2 cellular contexts compared by ENCODE assay signal in genomic region chr14:23460960-23461359, GRCh38.
TF ChIP-seq lines count a peak whose summit lies in the region.

No MANE protein-coding gene starts in this region.

TF ChIP-seq in HCT116, 20 proteins besides CTCF, POLR2A, EP300 and RAD21:
- TF ChIP-seq ZBTB33 (IDR thresholded peaks at IDR 0.05; ENCODE audit: extremely low read depth, insufficient replicate concordance, low read length) (no peak), REST (IDR thresholded peaks at IDR 0.05; ENCODE audit: low read depth) (no peak)

TF ChIP-seq in H1, 55 proteins besides CTCF, POLR2A, EP300 and RAD21:
- TF ChIP-seq SIX5 (IDR thresholded peaks at IDR 0.05; ENCODE audit: low read depth, low read length): no peak
- no peak for TF ChIP-seq TCF12 (IDR thresholded peaks at IDR 0.05; ENCODE audit: low read depth, low read length)
